ENCODE assay signal across 16 cellular contexts in genomic region chr10:79074732-79075131, GRCh38. TPM values are rescaled to one million over a fixed set of nuclear protein-coding genes. Genes with fewer than 3 reads are reported as not detected.
A peak's percentile ranks its signal among the peaks of the same experiment; 100 is the strongest.
DNase-seq lines count a peak whose midpoint lies in the region; ATAC-seq and TF ChIP-seq lines count a peak whose summit lies in the region.
"Had no signal": no experiment of that assay in that cellular context is flagged by ENCODE, and none has a peak within 500 bp of the region (broad histone marks: within the 10 kb centered on the region; RNA-seq: fewer than 3 reads in every experiment).

No MANE protein-coding gene starts in this region.

- peak overlapping the region; percentile 59 for H2AK5ac ChIP-seq in mesenchymal stem cell (ENCODE audit: low read length, severe bottlenecking)

- H3K9me3 ChIP-seq in breast epithelium: no peaks in the 10 kb centered on the region
- H3K9me3 ChIP-seq in mesenchymal stem cell (ENCODE audit: control insufficient read depth, low read length): no peaks in the 10 kb centered on the region
- H3K9me3 ChIP-seq in upper lobe of left lung: no peaks in the 10 kb centered on the region

- 65% methylated on average over 4 of the region's 4 CpGs for WGBS in mesenchymal stem cell
- WGBS in upper lobe of left lung, 2 donors: 25 to 55% methylated on average over 2 to 4 of the region's 4 CpGs

- H3K4me1 ChIP-seq in breast epithelium: peaks cover 17 to 47% of the 10 kb centered on the region in 2 donors
- H3K4me1 ChIP-seq in mesenchymal stem cell (ENCODE audit: control insufficient read depth, insufficient read depth, low read depth, low read length): peaks cover 67% of the 10 kb centered on the region
- H3K4me1 ChIP-seq in upper lobe of left lung: peaks cover 80 to 94% (median 85%) of the 10 kb centered on the region in 4 donors

- H4K8ac ChIP-seq in mesenchymal stem cell (ENCODE audit: low read length): no peak overlapping the region

- H3K4me1 Mint-ChIP-seq in MCF 10A (ENCODE audit: insufficient read depth, unreplicated experiment) (peaks cover 21% of the 10 kb centered on the region), brain (peaks cover 87% of the 10 kb centered on the region)

- H3K4me3 Mint-ChIP-seq in MCF 10A (ENCODE audit: unreplicated experiment) (no peak overlapping the region), brain (peak overlapping the region; percentile 21 to 99 (median 59))
- H3K4me3 Mint-ChIP-seq: activated CD8-positive, alpha-beta T cell treated with anti-CD3 and anti-CD28 coated beads, Interleukin-2, amount 10 ng/mL, durations not matched to agents 7 days and 5 days; activated naive CD8-positive, alpha-beta T cell; stimulated activated effector memory CD8-positive, alpha-beta T cell treated with anti-CD3 and anti-CD28 coated beads, Interleukin-12 subunit alpha, Interleukin-12 subunit beta, amount 100 ng/mL, for 72 hours; T-helper 1 cell treated with Interleukin-12 subunit alpha and Interleukin-12 subunit beta and Interleukin-4 antibody, amounts not matched to agents 30 μg/mL and 1 μg/mL, for 36 hours had no signal

- no peak overlapping the region for H2AFZ ChIP-seq in mesenchymal stem cell (ENCODE audit: low read depth, low read length)

- no peak overlapping the region for H2BK120ac ChIP-seq in mesenchymal stem cell (ENCODE audit: low read depth, low read length)

- no peaks in the 10 kb centered on the region for H3K27me3 Mint-ChIP-seq in MCF 10A (ENCODE audit: insufficient read depth, unreplicated experiment)
- peaks cover 6% of the 10 kb centered on the region for H3K27me3 Mint-ChIP-seq in brain
- H3K27me3 Mint-ChIP-seq: activated naive CD8-positive, alpha-beta T cell had no signal

- CTCF ChIA-PET in MCF 10A (lab: Yijun Ruan, JAX) (interaction anchor here (0.8 to 2.2 kb wide), 4 partner anchors 9 to 127 kb away, joined by 3 to 6 read pairs (median 4); no protein-coding TSS in a partner anchor), GM10248 (lab: Yijun Ruan, JAX) (interaction anchor here (1.0 to 6.6 kb wide), 6 partner anchors 10 to 121 kb away, joined by 3 to 27 read pairs (median 4); no protein-coding TSS in a partner anchor)

- no peak for TF ChIP-seq EP300 in upper lobe of left lung (IDR thresholded peaks at IDR 0.05)

- H3K9me3 Mint-ChIP-seq in MCF 10A (ENCODE audit: unreplicated experiment) (no peaks in the 10 kb centered on the region), brain (no peaks in the 10 kb centered on the region)
- H3K9me3 Mint-ChIP-seq: naive thymus-derived CD4-positive, alpha-beta T cell; stimulated activated effector memory CD8-positive, alpha-beta T cell treated with anti-CD3 and anti-CD28 coated beads, Interleukin-12 subunit alpha, Interleukin-12 subunit beta, amount 100 ng/mL, for 72 hours; T-helper 1 cell treated with Interleukin-12 subunit alpha and Interleukin-12 subunit beta and Interleukin-4 antibody, amounts not matched to agents 30 μg/mL and 1 μg/mL, for 36 hours had no signal

- H3K36me3 Mint-ChIP-seq in MCF 10A (ENCODE audit: insufficient read depth, unreplicated experiment) (peaks cover 6% of the 10 kb centered on the region), brain (peaks cover 4% of the 10 kb centered on the region)
- H3K36me3 Mint-ChIP-seq: activated naive CD8-positive, alpha-beta T cell; naive thymus-derived CD4-positive, alpha-beta T cell; stimulated activated effector memory CD8-positive, alpha-beta T cell treated with anti-CD3 and anti-CD28 coated beads, Interleukin-12 subunit alpha, Interleukin-12 subunit beta, amount 100 ng/mL, for 72 hours had no signal

- H3K79me1 ChIP-seq in mesenchymal stem cell (replicated peaks; ENCODE audit: low read length, poor library complexity, severe bottlenecking): no peaks in the 10 kb centered on the region

- H3K23ac ChIP-seq in mesenchymal stem cell (ENCODE audit: low read length in 2 of 2): no peak overlapping the region

- DNase-seq in breast epithelium (ENCODE audit: low spot score in 2 of 2) (peak in 1 of 2 donors; percentile 65), MCF 10A (ENCODE audit: unreplicated experiment) (no peak), mesenchymal stem cell (no peak), upper lobe of left lung (peak in 1 of 2 donors; percentile 66), GM10248 (ENCODE audit: extremely low spot score) (no peak), middle frontal gyrus (ENCODE audit: extremely low spot score, low spot score) (no peak)
- DNase-seq: activated CD8-positive, alpha-beta T cell treated with anti-CD3 and anti-CD28 coated beads, Interleukin-2, amount 10 ng/mL, durations not matched to agents 7 days and 5 days; DND-41; dorsolateral prefrontal cortex; naive thymus-derived CD4-positive, alpha-beta T cell; NCI-H1092 treated with DMSO at 0.1 percent for 48 hours had no signal

- no peak overlapping the region for H3K4me2 ChIP-seq in mesenchymal stem cell (ENCODE audit: low read length, poor library complexity, severe bottlenecking)

- no peaks in the 10 kb centered on the region for H3K27me3 ChIP-seq in breast epithelium
- H3K27me3 ChIP-seq in mesenchymal stem cell (ENCODE audit: control insufficient read depth in 1 of 2, insufficient read depth in 1 of 2, low read length in 2 of 2): no peaks in the 10 kb centered on the region
- no peaks in the 10 kb centered on the region for H3K27me3 ChIP-seq in upper lobe of left lung
- H3K27me3 ChIP-seq: dorsolateral prefrontal cortex had no signal

- peak overlapping the region; percentile 93 for H3K9ac ChIP-seq in mesenchymal stem cell (ENCODE audit: low read length)

- POLR2A ChIA-PET in MCF 10A (lab: Yijun Ruan, JAX): interaction anchor here (0.9 to 8.2 kb wide), 4 partner anchors 8 to 120 kb away, joined by 3 to 122 read pairs (median 5); no protein-coding TSS in a partner anchor
- POLR2A ChIA-PET in GM10248 (lab: Yijun Ruan, JAX): no interaction called here

- H2BK5ac ChIP-seq in mesenchymal stem cell (ENCODE audit: low read depth, low read length, poor library complexity, severe bottlenecking): no peak overlapping the region

- BruUV-seq in MCF 10A (replicated peaks; lab: Mats Ljungman, UMichigan): no TSS peak

- H3K4me3 ChIP-seq in breast epithelium: peak overlapping the region in 1 of 3 donors; percentile 20
- no peak overlapping the region for H3K4me3 ChIP-seq in mesenchymal stem cell (ENCODE audit: insufficient read depth in 1 of 2, low read depth in 1 of 2, low read length in 2 of 2)
- H3K4me3 ChIP-seq in upper lobe of left lung: no peak overlapping the region
- H3K4me3 ChIP-seq: dorsolateral prefrontal cortex had no signal

- H3K27ac ChIP-seq in breast epithelium (peak overlapping the region; percentile 98 to 99), mesenchymal stem cell (ENCODE audit: low read length, poor library complexity, severe bottlenecking) (no peak overlapping the region), upper lobe of left lung (peak overlapping the region in 3 of 4 donors; percentile 95 to 98 (median 97))

- peak overlapping the region; percentile 18 to 64 for H2BK12ac ChIP-seq in mesenchymal stem cell (ENCODE audit: low read length in 2 of 2)

- H3K36me3 ChIP-seq in breast epithelium (no peaks in the 10 kb centered on the region), mesenchymal stem cell (ENCODE audit: control insufficient read depth in 1 of 2, insufficient read depth in 2 of 2, low read depth in 1 of 2, low read length in 2 of 2) (peaks cover 18 to 31% of the 10 kb centered on the region in 2 experiments), upper lobe of left lung (no peaks in the 10 kb centered on the region)

- TF ChIP-seq POLR2A in breast epithelium (IDR thresholded peaks at IDR 0.05) (no peak), upper lobe of left lung (IDR thresholded peaks at IDR 0.05) (no peak)

- no peak for ATAC-seq in upper lobe of left lung (ENCODE audit: low FRiP score in 2 of 2)
- no peak for ATAC-seq in HG02884 (IDR thresholded peaks at IDR 0.05; ENCODE audit: unreplicated experiment)
- ATAC-seq: activated CD8-positive, alpha-beta T cell treated with anti-CD3 and anti-CD28 coated beads, Interleukin-2, amount 10 ng/mL, durations not matched to agents 7 days and 5 days; naive thymus-derived CD4-positive, alpha-beta T cell; stimulated activated effector memory CD8-positive, alpha-beta T cell treated with anti-CD3 and anti-CD28 coated beads, Interleukin-12 subunit alpha, Interleukin-12 subunit beta, amount 100 ng/mL, for 72 hours had no signal

- H4K91ac ChIP-seq in mesenchymal stem cell (ENCODE audit: low read length): no peak overlapping the region

- H3K27ac Mint-ChIP-seq in MCF 10A (ENCODE audit: low read depth, unreplicated experiment): no peak overlapping the region
- peak overlapping the region; percentile 51 to 99 (median 97) for H3K27ac Mint-ChIP-seq in brain
- H3K27ac Mint-ChIP-seq: activated CD8-positive, alpha-beta T cell treated with anti-CD3 and anti-CD28 coated beads, Interleukin-2, amount 10 ng/mL, durations not matched to agents 7 days and 5 days; activated naive CD8-positive, alpha-beta T cell; stimulated activated effector memory CD8-positive, alpha-beta T cell treated with anti-CD3 and anti-CD28 coated beads, Interleukin-12 subunit alpha, Interleukin-12 subunit beta, amount 100 ng/mL, for 72 hours; T-helper 1 cell treated with Interleukin-12 subunit alpha and Interleukin-12 subunit beta and Interleukin-4 antibody, amounts not matched to agents 30 μg/mL and 1 μg/mL, for 36 hours had no signal

- peak overlapping the region; percentile 7 to 62 for H3K4ac ChIP-seq in mesenchymal stem cell (ENCODE audit: low read depth in 1 of 2, low read length in 2 of 2)

- no peak overlapping the region for H2BK15ac ChIP-seq in mesenchymal stem cell (ENCODE audit: low read depth, poor library complexity, severe bottlenecking)

- H3K18ac ChIP-seq in mesenchymal stem cell (ENCODE audit: low read depth in 1 of 2, low read length in 2 of 2): peak overlapping the region in 1 of 2 experiments; percentile 7

- TF ChIP-seq CTCF in breast epithelium (IDR thresholded peaks at IDR 0.05) (no peak), MCF 10A (IDR thresholded peaks at IDR 0.05; ENCODE audit: unreplicated experiment) (no peak), brain (conservative IDR thresholded peaks at IDR 0.05) (no peak), upper lobe of left lung (IDR thresholded peaks at IDR 0.05) (no peak), GM10248 (IDR thresholded peaks at IDR 0.05; ENCODE audit: control extremely low read depth, extremely low read depth, low read depth, missing control alignments) (no peak)

- intact Hi-C loops in breast epithelium (cut with DNase I; ENCODE audit: low total_unique reads) (no loop called here), MCF 10A (cut with micrococcal nuclease) (loop anchor here (5.0 kb wide), 2 partner anchors 38 to 53 kb away; no protein-coding TSS in a partner anchor)

- H3K14ac ChIP-seq in mesenchymal stem cell (ENCODE audit: low read length in 2 of 2): peak overlapping the region in 1 of 2 experiments; percentile 80

RNA-seq across cellular contexts. Expression of gene ZMIZ1, which starts 6.0 kb away (rescaled TPM):
- total RNA-seq in breast epithelium: 10 to 100 TPM; 34.4 to 63.7 (median 39.8) TPM
- 15.5 and 20.3 TPM in 2 replicates for total RNA-seq in MCF 10A (2022)
- polyA plus RNA-seq in brain (ENCODE audit: insufficient read depth, low read depth, low replicate concordance): 90.5 TPM
- 36.4 TPM for polyA plus RNA-seq in mesenchymal stem cell (2013, experiment 1 of 2)
- 35.8 TPM for polyA plus RNA-seq in mesenchymal stem cell (2013, experiment 2 of 2)
- 10 to 100 TPM; 51.0 to 99.2 (median 91.8) TPM for total RNA-seq in upper lobe of left lung
